Comparison of ENCODE assay signal across 26 cellular contexts in genomic region chr4:101027721-101028120, GRCh38.
"Had no signal": no experiment of that assay in that cellular context is flagged by ENCODE, and none has a peak within 500 bp of the region (broad histone marks: within the 10 kb centered on the region; RNA-seq: fewer than 3 reads in every experiment).

No MANE protein-coding gene starts in this region.

- DNase-seq: dorsolateral prefrontal cortex; effector CD4-positive, alpha-beta T cell; foreskin melanocyte; glutamatergic neuron; heart right ventricle; hippocampal formation; left cardiac atrium; left lung; mesendoderm; naive thymus-derived CD8-positive, alpha-beta T cell; nephron progenitor cell; nucleus accumbens; stimulated activated CD4-positive, alpha-beta T cell treated with anti-CD3 and anti-CD28 coated beads, Interleukin-2, amount 100 ng/mL, for 24 hours; stimulated activated CD4-positive, alpha-beta T cell treated with anti-CD3 and anti-CD28 coated beads, Interleukin-4, amount 100 ng/mL, for 24 hours; stimulated activated naive CD4-positive, alpha-beta T cell treated with Interleukin-2 at 50 U/mL for 16 hours; stomach; thyroid gland; trophoblast cell had no signal

- FAIRE-seq: islet of Langerhans had no signal

- H3K4me3 ChIP-seq: dorsolateral prefrontal cortex, heart right ventricle, left lung, prostate gland, right atrium auricular region, stomach, thyroid gland, vagina had no signal

- ATAC-seq: esophagus mucosa; heart right ventricle; left cardiac atrium; left lung; naive thymus-derived CD8-positive, alpha-beta T cell; sciatic nerve; stimulated activated effector memory CD8-positive, alpha-beta T cell treated with anti-CD3 and anti-CD28 coated beads, Interleukin-12 subunit alpha, Interleukin-12 subunit beta, amount 100 ng/mL, for 72 hours had no signal

- H3K27ac ChIP-seq: epithelial cell of prostate, heart right ventricle, left lung, prostate gland, right atrium auricular region, stomach, thyroid gland, vagina had no signal
